Comparison of ENCODE assay signal across 6 cellular contexts in genomic region chr5:180124662-180125061, GRCh38. TPM values are rescaled to one million over a fixed set of nuclear protein-coding genes. Genes with fewer than 3 reads are reported as not detected.
A peak's percentile ranks its signal among the peaks of the same experiment; 100 is the strongest.
DNase-seq lines count a peak whose midpoint lies in the region; ATAC-seq and TF ChIP-seq lines count a peak whose summit lies in the region.
"Not testable (repeated sequence)": the region's sequence is repeated elsewhere in the genome, so short reads cannot be mapped to it uniquely, and the experiment has no call there.

No MANE protein-coding gene starts in this region.

- WGBS in spleen, 5 donors: 86 to 95% (median 89%) methylated on average over 6 of the region's 6 CpGs

- peaks cover 13% of the 10 kb centered on the region for H3K27me3 Mint-ChIP-seq in GM23338 (ENCODE audit: insufficient read depth, low read depth, poor library complexity)
- not testable (repeated sequence) for H3K27me3 Mint-ChIP-seq in type B pancreatic cell

- not testable (repeated sequence) for H3K36me3 ChIP-seq in GM23338 (ENCODE audit: insufficient read depth); spleen

- not testable (repeated sequence) for H3K27ac Mint-ChIP-seq in GM23338, type B pancreatic cell

- H3K4me2 ChIP-seq in GM23338: not testable (repeated sequence)

- H3K4me3 ChIP-seq in GM23338, coronary artery, spleen: not testable (repeated sequence)

- not testable (repeated sequence) for H3K9me3 Mint-ChIP-seq in GM23338, type B pancreatic cell

- not testable (repeated sequence) for H3K4me3 Mint-ChIP-seq in GM23338, type B pancreatic cell

- not testable (repeated sequence) for DNase-seq in GM23338 (ENCODE audit: low spot score)
- DNase-seq in coronary artery (ENCODE audit: low spot score) (peak; percentile 22), mesenteric fat pad (ENCODE audit: low spot score) (peak; percentile 55), spleen (peak; percentile 27), type B pancreatic cell (ENCODE audit: extremely low spot score, unreplicated experiment) (peak; percentile 45)

- TF ChIP-seq CTCF in GM23338 (conservative IDR thresholded peaks at IDR 0.05; ENCODE audit: low read depth in 2 of 2); VCaP (conservative IDR thresholded peaks at IDR 0.05); coronary artery (IDR thresholded peaks at IDR 0.05); spleen (IDR thresholded peaks at IDR 0.05 in 8 of 11, conservative IDR thresholded peaks at IDR 0.05 in 3 of 11); type B pancreatic cell (conservative IDR thresholded peaks at IDR 0.05): not testable (repeated sequence)

- H3K36me3 Mint-ChIP-seq in GM23338 (ENCODE audit: low read depth); type B pancreatic cell: not testable (repeated sequence)

- H3K27ac ChIP-seq in GM23338 (ENCODE audit: low read depth); coronary artery; spleen: not testable (repeated sequence)
- H3K27ac ChIP-seq in VCaP: peak overlapping the region; percentile 65

- H3K9me2 ChIP-seq in GM23338 (ENCODE audit: insufficient read depth): not testable (repeated sequence)

- not testable (repeated sequence) for H3F3A ChIP-seq in GM23338 (replicated peaks; ENCODE audit: low read depth)

- not testable (repeated sequence) for H4K20me1 ChIP-seq in GM23338 (replicated peaks; ENCODE audit: insufficient read depth)

- not testable (repeated sequence) for ATAC-seq in GM23338

- H3K4me1 Mint-ChIP-seq in GM23338; type B pancreatic cell (ENCODE audit: unreplicated experiment): not testable (repeated sequence)

- H3K27me3 ChIP-seq in GM23338 (ENCODE audit: insufficient read depth): not testable (repeated sequence)
- peaks cover 0 to 41% (median 8%) of the 10 kb centered on the region in 7 donors for H3K27me3 ChIP-seq in spleen (replicated peaks in 1 of 7)

- not testable (repeated sequence) for H3K4me1 ChIP-seq in GM23338 (ENCODE audit: insufficient read depth); spleen

- not testable (repeated sequence) for H3K79me2 ChIP-seq in GM23338 (replicated peaks; ENCODE audit: insufficient read depth)

- not testable (repeated sequence) for H3K9me3 ChIP-seq in spleen

- intact Hi-C loops in spleen (cut with DNase I; ENCODE audit: low total_unique reads): loop anchor here (5.0 kb wide), 1 partner anchor 83 kb away; the partner anchor contains the start of gene RASGEF1C

- H2AFZ ChIP-seq in GM23338: peak overlapping the region; percentile 47; the same call in 1 of the 2 replicates

- not testable (repeated sequence) for TF ChIP-seq POLR2A in spleen (IDR thresholded peaks at IDR 0.05)

RNA-seq across cellular contexts. Expression of gene RNF130, which starts 53.1 kb away (rescaled TPM):
- total RNA-seq in GM23338 (2014; rRNA removed; shearing (Covaris generic)): 65.1 and 97.3 TPM in 2 replicates
- polyA plus RNA-seq in GM23338 (2016; fragmentation: Nextera tagmentation; extraction: Ambion mirVana) (55.1 and 60.1 TPM in 2 replicates), spleen (10 to 100 TPM; 44.1 to 57.0 (median 45.4) TPM)
- total RNA-seq in mesenteric fat pad (135 TPM), spleen (100 to 1,000 TPM in 1 of 7 donors, 10 to 100 TPM in 6; 64.5 to 119 (median 84.1) TPM), type B pancreatic cell (ENCODE audit: low replicate concordance) (28.1 and 52.1 TPM in 2 replicates)
